8 cellular contexts compared by ENCODE assay signal in genomic region chr4:52038109-52038912, GRCh38. TPM values are rescaled to one million over a fixed set of nuclear protein-coding genes. Genes with fewer than 3 reads are reported as not detected.
A peak's percentile ranks its signal among the peaks of the same experiment; 100 is the strongest.
DNase-seq lines count a peak whose midpoint lies in the region; ATAC-seq and TF ChIP-seq lines count a peak whose summit lies in the region.

Gene SGCB (minus strand): TSS chr4:52038299. CDS start chr4:52038259, 40 bp downstream.

- peak within 1 kb of the TSS; percentile 84 for H2AFZ ChIP-seq in DND-41 (ENCODE audit: low read depth, low read length)

- ATAC-seq in DND-41 (ENCODE audit: insufficient read depth, low read depth) (peak; percentile 91), GM21528 (IDR thresholded peaks at IDR 0.05; ENCODE audit: low FRiP score, unreplicated experiment) (peak; percentile 86), psoas muscle (peak; percentile 87 to 92 (median 91)), upper lobe of right lung (peak; percentile 95)

- H3K4me1 Mint-ChIP-seq in IgD-negative memory B cell, result peaks cover 18 to 33% (median 24%) of the 10 kb centered on the region in 3 donors

- H3K9me3 ChIP-seq in DND-41 (ENCODE audit: insufficient read depth, low read length, severe bottlenecking) (no peaks in the 10 kb centered on the region), left ventricle myocardium inferior (replicated peaks) (no peaks in the 10 kb centered on the region), psoas muscle (no peaks in the 10 kb centered on the region), upper lobe of right lung (no peaks in the 10 kb centered on the region)

- H3K4me3 Mint-ChIP-seq in IgD-negative memory B cell, result peak within 1 kb of the TSS; percentile 86 to 95 (median 92)

- H3K36me3 ChIP-seq in DND-41 (ENCODE audit: insufficient read depth, low read length) (no peaks in the 10 kb centered on the region), left ventricle myocardium inferior (no peaks in the 10 kb centered on the region), psoas muscle (ENCODE audit: insufficient read depth in 1 of 2, low read depth in 1 of 2) (peaks cover 0 to 5% of the 10 kb centered on the region in 2 donors), upper lobe of right lung (no peaks in the 10 kb centered on the region)

- H3K27ac ChIP-seq in DND-41 (ENCODE audit: low read length), result peak within 1 kb of the TSS; percentile 46; the same call in 1 of the 2 replicates
- H3K27ac ChIP-seq in adipose tissue (ENCODE audit: low read depth, low read length), result no peak within 1 kb of the TSS
- peak within 1 kb of the TSS; percentile 93 for H3K27ac ChIP-seq in left ventricle myocardium inferior (replicated peaks)
- peak within 1 kb of the TSS; percentile 87 for H3K27ac ChIP-seq in psoas muscle
- H3K27ac ChIP-seq in upper lobe of right lung, result peak within 1 kb of the TSS; percentile 65

- TF ChIP-seq CTCF in DND-41 (IDR thresholded peaks at IDR 0.05; ENCODE audit: borderline replicate concordance, extremely low read depth, low read length, poor library complexity, severe bottlenecking), result no peak
- peak; percentile 18 for TF ChIP-seq CTCF in left ventricle myocardium inferior (IDR thresholded peaks at IDR 0.05; ENCODE audit: borderline replicate concordance)
- TF ChIP-seq CTCF in psoas muscle (IDR thresholded peaks at IDR 0.05), result no peak
- no peak for TF ChIP-seq CTCF in upper lobe of right lung (IDR thresholded peaks at IDR 0.05)

- DNase-seq in DND-41 (peak; percentile 73), SW480 (ENCODE audit: low spot score) (peak; percentile 27), left ventricle myocardium inferior (peak; percentile 76), psoas muscle (peak; percentile 71 to 85), upper lobe of right lung (peak; percentile 86)

- H3K27me3 ChIP-seq in DND-41 (ENCODE audit: insufficient read depth, low read length, poor library complexity) (no peaks in the 10 kb centered on the region), left ventricle myocardium inferior (ENCODE audit: low read depth) (peaks cover 7% of the 10 kb centered on the region), psoas muscle (ENCODE audit: insufficient read depth in 3 of 3, low read length in 2 of 3) (peaks cover 0 to 3% (median 2%) of the 10 kb centered on the region in 3 donors), upper lobe of right lung (no peaks in the 10 kb centered on the region)

- intact Hi-C loops in left ventricle myocardium inferior (cut with micrococcal nuclease), result no loop called here
- intact Hi-C loops in psoas muscle (cut with DNase I), result loop anchor here (5.0 kb wide), 3 partner anchors 36 to 201 kb away; partner anchors contain the start of gene DCUN1D4 (in 1 of the 2)
- intact Hi-C loops in upper lobe of right lung (cut with DNase I), result no loop called here

- H3K4me3 ChIP-seq in DND-41 (ENCODE audit: low read depth in 1 of 2, low read length in 2 of 2), result peak within 1 kb of the TSS; percentile 41 to 66; a peak in 3 of 4 replicates
- peak within 1 kb of the TSS; percentile 90 for H3K4me3 ChIP-seq in left ventricle myocardium inferior
- peak within 1 kb of the TSS; percentile 90 for H3K4me3 ChIP-seq in psoas muscle
- peak within 1 kb of the TSS; percentile 79 for H3K4me3 ChIP-seq in upper lobe of right lung

- H3K9ac ChIP-seq in DND-41 (ENCODE audit: low read depth, low read length), result peak within 1 kb of the TSS; percentile 56

- WGBS in adipose tissue, 3 donors, result 4% methylated on average over 50 to 67 of the region's 68 CpGs
- WGBS in psoas muscle, 3 donors, result 1 to 2% (median 2%) methylated on average over 38 to 68 of the region's 68 CpGs

- H3K36me3 Mint-ChIP-seq in IgD-negative memory B cell, result no peaks in the 10 kb centered on the region

- no peaks in the 10 kb centered on the region for H4K20me1 ChIP-seq in DND-41 (ENCODE audit: insufficient read depth, low read length)

- no peaks in the 10 kb centered on the region for H3K9me3 Mint-ChIP-seq in IgD-negative memory B cell

- H3K79me2 ChIP-seq in DND-41 (ENCODE audit: insufficient read depth, low read length), result peaks cover 22% of the 10 kb centered on the region

- H3K27ac Mint-ChIP-seq in IgD-negative memory B cell, result peak within 1 kb of the TSS in 1 of 3 donors; percentile 59

- H3K4me1 ChIP-seq in DND-41 (ENCODE audit: insufficient read depth, low read length) (peaks cover 21% of the 10 kb centered on the region), left ventricle myocardium inferior (peaks cover 45% of the 10 kb centered on the region), psoas muscle (peaks cover 28% of the 10 kb centered on the region), upper lobe of right lung (peaks cover 14% of the 10 kb centered on the region)

- peak within 1 kb of the TSS; percentile 66 for H3K4me2 ChIP-seq in DND-41 (ENCODE audit: insufficient read depth, low read length)

- peaks cover 9% of the 10 kb centered on the region for H3K27me3 Mint-ChIP-seq in IgD-negative memory B cell

RNA-seq across cellular contexts. Expression of gene SGCB, which starts in this region (rescaled TPM):
- polyA plus RNA-seq in IgD-negative memory B cell (4.8 TPM), adipose tissue (10 to 100 TPM in 2 of 3 donors, 1 to 10 TPM in 1; 4.2 to 29.8 (median 18.0) TPM), psoas muscle (10 to 100 TPM; 12.2 to 53.8 (median 38.1) TPM)
- total RNA-seq in left ventricle myocardium inferior (78.8 TPM), psoas muscle (10 to 100 TPM; 51.4 to 83.8 (median 78.6) TPM), upper lobe of right lung (37.1 TPM)

Comparison
In these comparisons a context has a peak if more than half of its experiments do, and no peak if none do; other contexts are left out.
1. DNase-seq: peak in every context shown above with its lines; median percentile 86 in upper lobe of right lung; 78 in psoas muscle; 76 in left ventricle myocardium inferior; 73 in DND-41; 27 in SW480.
2. intact Hi-C loops: an anchor here in psoas muscle (5.0 kb wide); none called in left ventricle myocardium inferior and upper lobe of right lung.